Comparison of ENCODE assay signal across 1 cellular context in the genomic region with DNA sequence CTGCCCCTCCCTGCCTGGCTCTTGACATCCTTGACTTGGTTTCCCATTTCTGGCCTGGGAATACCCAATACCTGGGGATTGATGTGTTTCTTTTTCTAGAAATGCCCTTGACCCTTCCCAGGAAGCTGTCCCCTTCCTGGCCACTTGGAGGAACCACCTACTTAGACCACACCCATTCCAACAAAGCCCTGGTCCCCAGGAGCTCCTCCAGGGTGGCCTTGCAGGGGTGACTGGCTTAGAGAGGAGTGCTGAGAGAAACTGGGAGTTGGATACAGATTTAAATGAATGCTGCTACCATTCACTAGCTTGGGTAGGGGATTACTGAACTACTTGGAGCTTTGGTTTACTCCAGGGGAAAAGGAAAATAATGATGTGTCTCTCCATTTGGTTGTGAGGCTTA.
TF ChIP-seq lines count a peak whose summit lies in the region.

No MANE protein-coding gene starts in this region.

TF ChIP-seq in K562, 482 proteins besides CTCF, POLR2A, EP300 and RAD21 (continued from another document):
- TF ChIP-seq SRF (CRISPR knock-in tag; IDR thresholded peaks at IDR 0.05) (peak in 1 of 2 experiments; percentile 57; a peak in 1 of 4 replicates), FOXJ3 (CRISPR knock-in tag; IDR thresholded peaks at IDR 0.05) (no peak), CC2D1A (IDR thresholded peaks at IDR 0.05) (no peak), KLF10 (CRISPR knock-in tag; IDR thresholded peaks at IDR 0.05) (no peak), KDM2B (CRISPR knock-in tag; IDR thresholded peaks at IDR 0.05) (no peak)
